ENCODE assay signal across 9 cellular contexts in genomic region chr6:96391776-96392175, GRCh38.
DNase-seq lines count a peak whose midpoint lies in the region; ATAC-seq and TF ChIP-seq lines count a peak whose summit lies in the region.
"Had no signal": no experiment of that assay in that cellular context is flagged by ENCODE, and none has a peak within 500 bp of the region (broad histone marks: within the 10 kb centered on the region; RNA-seq: fewer than 3 reads in every experiment).

No MANE protein-coding gene starts in this region.

- H3K9me3 Mint-ChIP-seq in endodermal cell: no peaks in the 10 kb centered on the region

- TF ChIP-seq CTCF in left ventricle myocardium inferior (IDR thresholded peaks at IDR 0.05; ENCODE audit: borderline replicate concordance): no peak
- no peak for TF ChIP-seq CTCF in endodermal cell (conservative IDR thresholded peaks at IDR 0.05)

- no peak for ATAC-seq in Right ventricle myocardium superior (ENCODE audit: poor library complexity)

- H3K9me3 ChIP-seq in left ventricle myocardium inferior (replicated peaks) (no peaks in the 10 kb centered on the region), endodermal cell (ENCODE audit: control insufficient read depth, low read length) (no peaks in the 10 kb centered on the region)
- H3K9me3 ChIP-seq: BLaER1 treated with 17β-estradiol and CSF1 and Interleukin-3, amounts not matched to agents 10 nM and 100 nM had no signal

- no peak overlapping the region for H3K4me3 Mint-ChIP-seq in endodermal cell

- H3K27me3 ChIP-seq in left ventricle myocardium inferior (ENCODE audit: low read depth) (peaks cover 4% of the 10 kb centered on the region), endodermal cell (ENCODE audit: control insufficient read depth, insufficient read depth, low read length, poor library complexity, severe bottlenecking) (no peaks in the 10 kb centered on the region)
- H3K27me3 ChIP-seq: BLaER1 treated with 17β-estradiol and CSF1 and Interleukin-3, amounts not matched to agents 10 nM and 100 nM had no signal

- H3K36me3 ChIP-seq in left ventricle myocardium inferior (no peaks in the 10 kb centered on the region), endodermal cell (ENCODE audit: control insufficient read depth, insufficient read depth, low read length) (no peaks in the 10 kb centered on the region)
- H3K36me3 ChIP-seq: BLaER1 treated with 17β-estradiol and CSF1 and Interleukin-3, amounts not matched to agents 10 nM and 100 nM had no signal

- H3K4me1 ChIP-seq in left ventricle myocardium inferior (no peaks in the 10 kb centered on the region), endodermal cell (ENCODE audit: control insufficient read depth, insufficient read depth, low read length) (no peaks in the 10 kb centered on the region)
- H3K4me1 ChIP-seq: BLaER1 treated with 17β-estradiol and CSF1 and Interleukin-3, amounts not matched to agents 10 nM and 100 nM had no signal

- no peaks in the 10 kb centered on the region for H3K36me3 Mint-ChIP-seq in endodermal cell (ENCODE audit: low read depth)

- H3K27me3 Mint-ChIP-seq in endodermal cell (ENCODE audit: insufficient read depth): no peaks in the 10 kb centered on the region

- intact Hi-C loops in Right ventricle myocardium superior (cut with DNase I): no loop called here
- intact Hi-C loops in left ventricle myocardium inferior (cut with micrococcal nuclease): no loop called here

- 2 to 10% methylated on average over 7 to 8 of the region's 8 CpGs for WGBS in endodermal cell (ENCODE audit: insufficient coverage in 1 of 2, insufficient read length in 1 of 2), 2 experiments

- no peak overlapping the region for H3K4me3 ChIP-seq in left ventricle myocardium inferior
- H3K4me3 ChIP-seq in endodermal cell (ENCODE audit: low read length): no peak overlapping the region
- H3K4me3 ChIP-seq: BLaER1 treated with 17β-estradiol and CSF1 and Interleukin-3, amounts not matched to agents 10 nM and 100 nM had no signal

- H3K9ac ChIP-seq in endodermal cell (ENCODE audit: extremely low read depth, low read length, poor library complexity, severe bottlenecking): no peak overlapping the region
- H3K9ac ChIP-seq: BLaER1 treated with 17β-estradiol and CSF1 and Interleukin-3, amounts not matched to agents 10 nM and 100 nM had no signal

- DNase-seq in Right ventricle myocardium superior: peak; percentile 39
- no peak for DNase-seq in left ventricle myocardium inferior
- DNase-seq in NCI-H2171 (lab: John Stamatoyannopoulos, UW): peak; percentile 91
- DNase-seq in endodermal cell: peak; percentile 89
- DNase-seq in stimulated activated CD8-positive, alpha-beta memory T cell treated with anti-CD3 and anti-CD28 coated beads, Interleukin-4, amount 100 ng/mL, for 48 hours: peak; percentile 26
- no peak for DNase-seq in epidermal melanocyte (ENCODE audit: insufficient read length, low spot score)
- DNase-seq in SKM-1 treated with dmso at 0.1 percent for 144 hours (lab: John Stamatoyannopoulos, UW; ENCODE audit: unreplicated experiment): no peak
- DNase-seq in kidney glomerular epithelial cell (lab: John Stamatoyannopoulos, UW): no peak

- H3K27ac Mint-ChIP-seq in endodermal cell: no peak overlapping the region

- no peaks in the 10 kb centered on the region for H3K4me1 Mint-ChIP-seq in endodermal cell

- H3K27ac ChIP-seq in left ventricle myocardium inferior (replicated peaks): no peak overlapping the region
- peak overlapping the region; percentile 77 for H3K27ac ChIP-seq in endodermal cell (ENCODE audit: low read depth, low read length)
- H3K27ac ChIP-seq: BLaER1 treated with 17β-estradiol and CSF1 and Interleukin-3, amounts not matched to agents 10 nM and 100 nM had no signal

Comparison
In these comparisons a context has a peak if more than half of its experiments do, and no peak if none do; other contexts are left out.
1. DNase-seq: peak in Right ventricle myocardium superior (single experiment), NCI-H2171 (single experiment), endodermal cell (single experiment) and stimulated activated CD8-positive, alpha-beta memory T cell treated with anti-CD3 and anti-CD28 coated beads, Interleukin-4, amount 100 ng/mL, for 48 hours (single experiment); none in left ventricle myocardium inferior (single experiment), epidermal melanocyte (single experiment), SKM-1 treated with dmso at 0.1 percent for 144 hours (single experiment) and kidney glomerular epithelial cell (single experiment).